In the genomic region with DNA sequence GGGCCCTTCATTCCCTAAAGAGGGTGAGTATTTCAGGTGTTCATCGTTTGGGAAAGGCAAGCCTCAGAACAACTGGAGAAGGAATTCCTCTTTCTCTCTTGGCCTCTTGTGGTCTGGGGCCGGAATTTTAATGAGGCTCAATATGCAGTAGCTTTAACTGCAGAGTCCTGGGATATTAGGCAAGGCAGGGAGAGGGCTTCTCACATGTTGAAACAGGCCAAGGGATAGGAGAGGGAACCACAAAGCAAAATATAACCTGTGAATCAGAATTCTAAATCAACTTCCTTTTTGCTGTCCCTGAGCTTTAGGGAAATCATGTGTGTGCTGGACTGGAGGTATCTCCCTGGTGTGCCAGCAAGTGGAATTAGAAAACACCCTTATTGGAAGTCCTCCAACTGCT, we compare ENCODE assay signal across 20 cellular contexts.
DNase-seq lines count a peak whose midpoint lies in the region; ATAC-seq and TF ChIP-seq lines count a peak whose summit lies in the region.
"Had no signal": no experiment of that assay in that cellular context is flagged by ENCODE, and none has a peak within 500 bp of the region (broad histone marks: within the 10 kb centered on the region; RNA-seq: fewer than 3 reads in every experiment).

No MANE protein-coding gene starts in this region.

- DNase-seq in AG20443 (ENCODE audit: low spot score) (peak; percentile 67), H4 (ENCODE audit: low spot score) (peak; percentile 28), astrocyte of the spinal cord (ENCODE audit: low read depth, low spot score) (peak; percentile 25), islet precursor cell (peak; percentile 63), foreskin melanocyte (no peak), HEK293T (ENCODE audit: extremely low spot score) (no peak), inferior parietal cortex (ENCODE audit: extremely low spot score) (no peak)
- DNase-seq in natural killer cell treated with Interleukin-12 subunit alpha and Interleukin-12 subunit beta and Interleukin-15 and Interleukin-18, amount 100 ng/mL, for 72 hours (ENCODE audit: low spot score): no peak
- DNase-seq: CD8-positive, alpha-beta memory T cell; DMS153; KBM-7; MM.1S; NCI-H1105 treated with DMSO at 0.1 percent for 48 hours; NCI-H187; NCI-H774; SHP77 had no signal

- CTCF ChIA-PET in HEK293T (lab: Yijun Ruan, JAX): no interaction called here

- H3K9me3 Mint-ChIP-seq in natural killer cell treated with Interleukin-12 subunit alpha and Interleukin-12 subunit beta and Interleukin-15 and Interleukin-18, amount 100 ng/mL, for 72 hours: peaks cover 11% of the 10 kb centered on the region

- no peak for TF ChIP-seq CTCF in astrocyte of the spinal cord (IDR thresholded peaks at IDR 0.05; ENCODE audit: low read depth, low read length)

- H3K4me1 Mint-ChIP-seq in natural killer cell treated with Interleukin-12 subunit alpha and Interleukin-12 subunit beta and Interleukin-15 and Interleukin-18, amount 100 ng/mL, for 72 hours (ENCODE audit: low read depth in 2 of 2): no peaks in the 10 kb centered on the region
- H3K4me1 Mint-ChIP-seq: CD8-positive, alpha-beta memory T cell had no signal

- H3K4me3 Mint-ChIP-seq in natural killer cell treated with Interleukin-12 subunit alpha and Interleukin-12 subunit beta and Interleukin-15 and Interleukin-18, amount 100 ng/mL, for 72 hours: no peak overlapping the region
- H3K4me3 Mint-ChIP-seq: CD8-positive, alpha-beta memory T cell had no signal

- no peaks in the 10 kb centered on the region for H3K27me3 Mint-ChIP-seq in natural killer cell treated with Interleukin-12 subunit alpha and Interleukin-12 subunit beta and Interleukin-15 and Interleukin-18, amount 100 ng/mL, for 72 hours
- H3K27me3 Mint-ChIP-seq: CD8-positive, alpha-beta memory T cell had no signal

- H3K4me3 ChIP-seq in astrocyte of the spinal cord (ENCODE audit: low read depth, low read length): no peak overlapping the region
- H3K4me3 ChIP-seq: BLaER1 had no signal

- POLR2A ChIA-PET in HEK293T (lab: Yijun Ruan, JAX): no interaction called here

- H3K27ac Mint-ChIP-seq in natural killer cell treated with Interleukin-12 subunit alpha and Interleukin-12 subunit beta and Interleukin-15 and Interleukin-18, amount 100 ng/mL, for 72 hours: no peak overlapping the region
- H3K27ac Mint-ChIP-seq: CD8-positive, alpha-beta memory T cell had no signal

- in situ Hi-C loops in astrocyte of the spinal cord (cut with HindIII; ENCODE audit: low sequenced_read_pairs): no loop called here

- H3K36me3 Mint-ChIP-seq in natural killer cell treated with Interleukin-12 subunit alpha and Interleukin-12 subunit beta and Interleukin-15 and Interleukin-18, amount 100 ng/mL, for 72 hours: no peaks in the 10 kb centered on the region
- H3K36me3 Mint-ChIP-seq: CD8-positive, alpha-beta memory T cell had no signal

- no peak for ATAC-seq in natural killer cell treated with Interleukin-12 subunit alpha and Interleukin-12 subunit beta and Interleukin-15 and Interleukin-18, amount 100 ng/mL, for 72 hours
- ATAC-seq: HCT116, Panc1, SK-N-SH treated with all-trans-retinoic acid at 6 μM for 48 hours had no signal

TF ChIP-seq in HEK293T, 16 proteins besides CTCF, POLR2A, EP300 and RAD21:
- TF ChIP-seq FOXK2 (IDR thresholded peaks at IDR 0.05) (no peak), SUZ12 (IDR thresholded peaks at IDR 0.05) (no peak), ZNF384 (IDR thresholded peaks at IDR 0.05) (no peak), LEF1 (IDR thresholded peaks at IDR 0.05; ENCODE audit: borderline replicate concordance) (no peak), BHLHE40 (IDR thresholded peaks at IDR 0.05; ENCODE audit: borderline replicate concordance) (no peak), CTBP1 (IDR thresholded peaks at IDR 0.05; ENCODE audit: borderline replicate concordance) (no peak), HDGF (IDR thresholded peaks at IDR 0.05; ENCODE audit: borderline replicate concordance) (no peak), TARDBP (IDR thresholded peaks at IDR 0.05) (no peak), ELF4 (IDR thresholded peaks at IDR 0.05) (no peak), SP1 (IDR thresholded peaks at IDR 0.05) (no peak)
- TF ChIP-seq, protein P1, sequence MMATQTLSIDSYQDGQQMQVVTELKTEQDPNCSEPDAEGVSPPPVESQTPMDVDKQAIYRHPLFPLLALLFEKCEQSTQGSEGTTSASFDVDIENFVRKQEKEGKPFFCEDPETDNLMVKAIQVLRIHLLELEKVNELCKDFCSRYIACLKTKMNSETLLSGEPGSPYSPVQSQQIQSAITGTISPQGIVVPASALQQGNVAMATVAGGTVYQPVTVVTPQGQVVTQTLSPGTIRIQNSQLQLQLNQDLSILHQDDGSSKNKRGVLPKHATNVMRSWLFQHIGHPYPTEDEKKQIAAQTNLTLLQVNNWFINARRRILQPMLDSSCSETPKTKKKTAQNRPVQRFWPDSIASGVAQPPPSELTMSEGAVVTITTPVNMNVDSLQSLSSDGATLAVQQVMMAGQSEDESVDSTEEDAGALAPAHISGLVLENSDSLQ (IDR thresholded peaks at IDR 0.05): no peak
TF ChIP-seq in HEK293T: peak in this region for 0.

Comparison
In these comparisons a context has a peak if more than half of its experiments do, and no peak if none do; other contexts are left out.
1. DNase-seq: peak in AG20443 (single experiment), H4 (single experiment), astrocyte of the spinal cord (single experiment) and islet precursor cell (single experiment); none in foreskin melanocyte (single experiment), HEK293T (single experiment), inferior parietal cortex (single experiment) and natural killer cell treated with Interleukin-12 subunit alpha and Interleukin-12 subunit beta and Interleukin-15 and Interleukin-18, amount 100 ng/mL, for 72 hours (single experiment).